ENCODE assay signal across 10 cellular contexts in the genomic region with DNA sequence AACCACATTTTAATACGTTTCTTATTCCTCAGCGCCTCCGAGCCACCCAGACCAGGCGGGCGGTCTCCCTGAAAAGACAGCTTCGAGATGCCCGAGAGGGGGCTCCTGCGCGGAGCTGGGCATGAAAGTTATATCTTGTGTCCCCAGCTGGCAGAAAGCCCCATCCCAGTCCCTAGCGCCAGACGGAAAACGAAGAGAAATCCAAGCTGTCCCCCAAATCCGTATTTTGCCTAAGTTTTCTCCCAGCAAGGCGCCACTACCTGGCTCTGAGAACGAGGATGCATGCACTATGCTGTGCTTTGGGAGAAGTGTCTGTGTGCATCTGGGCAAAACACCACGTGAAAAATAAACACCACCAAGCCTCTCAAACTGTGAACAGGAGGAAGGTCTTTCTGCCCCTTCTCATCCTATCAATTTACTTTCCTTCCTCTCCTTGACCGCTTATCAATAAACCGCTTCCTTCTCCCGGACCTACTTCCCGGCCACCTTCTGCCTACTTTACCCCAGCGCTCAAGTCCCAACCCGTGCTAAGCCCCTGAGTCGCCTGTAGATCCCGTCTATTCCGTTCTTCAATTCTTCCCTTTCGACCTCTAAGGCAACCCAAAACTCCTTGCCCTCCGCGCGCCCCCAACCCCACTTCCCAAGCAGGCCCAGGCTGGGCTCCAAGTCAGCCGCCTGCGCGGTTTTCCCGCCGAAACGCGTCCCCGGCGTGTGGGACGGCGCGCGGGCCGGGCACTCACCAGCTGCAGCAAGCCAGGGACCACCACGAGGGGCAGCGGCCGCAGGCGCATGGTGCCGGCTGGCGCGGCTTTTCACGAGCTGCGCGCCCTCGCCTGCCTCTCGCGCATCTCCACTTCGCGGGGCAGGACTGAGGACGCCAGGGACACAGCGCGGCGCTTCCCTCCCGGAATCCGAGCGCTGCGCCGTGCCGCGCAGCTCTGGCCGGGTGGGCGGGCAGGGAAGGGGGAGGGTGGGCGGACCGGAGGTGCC. TPM values are rescaled to one million over a fixed set of nuclear protein-coding genes. Genes with fewer than 3 reads are reported as not detected.
DNase-seq lines count a peak whose midpoint lies in the region; ATAC-seq and TF ChIP-seq lines count a peak whose summit lies in the region.
"Had no signal": no experiment of that assay in that cellular context is flagged by ENCODE, and none has a peak within 500 bp of the region (broad histone marks: within the 10 kb centered on the region; RNA-seq: fewer than 3 reads in every experiment).

A gene (minus strand): TSS at position 940 of the 990 bp plus-strand sequence. CDS start 149 bp downstream, at position 791.

- no peak for TF ChIP-seq CTCF in endodermal cell (conservative IDR thresholded peaks at IDR 0.05)
- TF ChIP-seq CTCF in vagina (IDR thresholded peaks at IDR 0.05), result no peak

- H3K4me3 ChIP-seq in endodermal cell (ENCODE audit: low read length) (peak within 1 kb of the TSS; percentile 87), muscle layer of colon (ENCODE audit: low read depth in 1 of 2, low read length in 2 of 2) (peak within 1 kb of the TSS; percentile 1 to 27), vagina (peak within 1 kb of the TSS; percentile 10 to 32)

- H3K9me3 ChIP-seq in endodermal cell (ENCODE audit: control insufficient read depth, low read length), result no peaks in the 10 kb centered on the region
- H3K9me3 ChIP-seq in muscle layer of colon (ENCODE audit: low read length), result no peaks in the 10 kb centered on the region
- no peaks in the 10 kb centered on the region for H3K9me3 ChIP-seq in vagina

- H3K27me3 Mint-ChIP-seq in activated CD4-positive, alpha-beta T cell treated with anti-CD3 and anti-CD28 coated beads, Interleukin-2, amount 10 ng/mL, durations not matched to agents 24 days and 14 days, result peaks cover 44% of the 10 kb centered on the region
- H3K27me3 Mint-ChIP-seq in activated CD4-positive, alpha-beta T cell treated with anti-CD3 and anti-CD28 coated beads, Interleukin-2, amount 10 ng/mL, durations not matched to agents 7 days and 5 days, result peaks cover 49% of the 10 kb centered on the region
- H3K27me3 Mint-ChIP-seq in endodermal cell (ENCODE audit: insufficient read depth), result peaks cover 64% of the 10 kb centered on the region

- no peak within 1 kb of the TSS for H3K4me3 Mint-ChIP-seq in activated CD4-positive, alpha-beta T cell treated with anti-CD3 and anti-CD28 coated beads, Interleukin-2, amount 10 ng/mL, durations not matched to agents 24 days and 14 days
- H3K4me3 Mint-ChIP-seq in activated CD4-positive, alpha-beta T cell treated with anti-CD3 and anti-CD28 coated beads, Interleukin-2, amount 10 ng/mL, durations not matched to agents 7 days and 5 days, result no peak within 1 kb of the TSS
- H3K4me3 Mint-ChIP-seq in endodermal cell, result peak within 1 kb of the TSS; percentile 67

- no peak for TF ChIP-seq POLR2A in vagina (IDR thresholded peaks at IDR 0.05)

- no peaks in the 10 kb centered on the region for H3K4me1 Mint-ChIP-seq in activated CD4-positive, alpha-beta T cell treated with anti-CD3 and anti-CD28 coated beads, Interleukin-2, amount 10 ng/mL, durations not matched to agents 24 days and 14 days
- H3K4me1 Mint-ChIP-seq in activated CD4-positive, alpha-beta T cell treated with anti-CD3 and anti-CD28 coated beads, Interleukin-2, amount 10 ng/mL, durations not matched to agents 7 days and 5 days, result no peaks in the 10 kb centered on the region
- peaks cover 27% of the 10 kb centered on the region for H3K4me1 Mint-ChIP-seq in endodermal cell

- POLR2A ChIA-PET in activated CD4-positive, alpha-beta T cell treated with anti-CD3 and anti-CD28 coated beads, Interleukin-2, amount 10 ng/mL, durations not matched to agents 7 days and 5 days (lab: Charles Lee), result no interaction called here

- H3K27ac ChIP-seq in endodermal cell (ENCODE audit: low read depth, low read length), result no peak within 1 kb of the TSS
- H3K27ac ChIP-seq in muscle layer of colon (ENCODE audit: low read depth, low read length), result no peak within 1 kb of the TSS
- H3K27ac ChIP-seq in vagina, result no peak within 1 kb of the TSS

- WGBS in endodermal cell (ENCODE audit: insufficient coverage in 1 of 2, insufficient read length in 1 of 2), 2 experiments, result 0 to 3% methylated on average over 9 to 72 of the region's 73 CpGs

- H3K4me1 ChIP-seq in endodermal cell (ENCODE audit: control insufficient read depth, insufficient read depth, low read length) (peaks cover 5% of the 10 kb centered on the region), muscle layer of colon (ENCODE audit: insufficient read depth, low read length) (peaks cover 16% of the 10 kb centered on the region), vagina (peaks cover 10% of the 10 kb centered on the region)

- peak within 1 kb of the TSS; percentile 59 for H3K27ac Mint-ChIP-seq in activated CD4-positive, alpha-beta T cell treated with anti-CD3 and anti-CD28 coated beads, Interleukin-2, amount 10 ng/mL, durations not matched to agents 24 days and 14 days
- no peak within 1 kb of the TSS for H3K27ac Mint-ChIP-seq in activated CD4-positive, alpha-beta T cell treated with anti-CD3 and anti-CD28 coated beads, Interleukin-2, amount 10 ng/mL, durations not matched to agents 7 days and 5 days
- peak within 1 kb of the TSS; percentile 67 for H3K27ac Mint-ChIP-seq in endodermal cell
- H3K27ac Mint-ChIP-seq: naive thymus-derived CD8-positive, alpha-beta T cell had no signal

- no peaks in the 10 kb centered on the region for H3K36me3 Mint-ChIP-seq in activated CD4-positive, alpha-beta T cell treated with anti-CD3 and anti-CD28 coated beads, Interleukin-2, amount 10 ng/mL, durations not matched to agents 24 days and 14 days (ENCODE audit: low read depth)
- H3K36me3 Mint-ChIP-seq in activated CD4-positive, alpha-beta T cell treated with anti-CD3 and anti-CD28 coated beads, Interleukin-2, amount 10 ng/mL, durations not matched to agents 7 days and 5 days (ENCODE audit: low read depth), result peaks cover 2% of the 10 kb centered on the region
- no peaks in the 10 kb centered on the region for H3K36me3 Mint-ChIP-seq in endodermal cell (ENCODE audit: low read depth)
- H3K36me3 Mint-ChIP-seq: naive thymus-derived CD8-positive, alpha-beta T cell had no signal

- peak within 1 kb of the TSS; percentile 26 for H3K9ac ChIP-seq in endodermal cell (ENCODE audit: extremely low read depth, low read length, poor library complexity, severe bottlenecking)
- H3K9ac ChIP-seq in muscle layer of colon (ENCODE audit: low read length), result no peak within 1 kb of the TSS

- H3K36me3 ChIP-seq in endodermal cell (ENCODE audit: control insufficient read depth, insufficient read depth, low read length) (no peaks in the 10 kb centered on the region), muscle layer of colon (ENCODE audit: insufficient read depth, low read length) (no peaks in the 10 kb centered on the region), vagina (no peaks in the 10 kb centered on the region)

- H3K27me3 ChIP-seq in endodermal cell (ENCODE audit: control insufficient read depth, insufficient read depth, low read length, poor library complexity, severe bottlenecking) (peaks cover 64% of the 10 kb centered on the region), muscle layer of colon (ENCODE audit: control insufficient read depth in 1 of 2, insufficient read depth in 2 of 2, low read length in 2 of 2) (peaks cover 27 to 41% of the 10 kb centered on the region in 2 donors), vagina (no peaks in the 10 kb centered on the region)

- CTCF ChIA-PET in activated CD4-positive, alpha-beta T cell treated with anti-CD3 and anti-CD28 coated beads, Interleukin-2, amount 10 ng/mL, durations not matched to agents 7 days and 5 days (lab: Charles Lee), result no interaction called here

- H3K9me3 Mint-ChIP-seq in activated CD4-positive, alpha-beta T cell treated with anti-CD3 and anti-CD28 coated beads, Interleukin-2, amount 10 ng/mL, durations not matched to agents 24 days and 14 days, result no peaks in the 10 kb centered on the region
- no peaks in the 10 kb centered on the region for H3K9me3 Mint-ChIP-seq in activated CD4-positive, alpha-beta T cell treated with anti-CD3 and anti-CD28 coated beads, Interleukin-2, amount 10 ng/mL, durations not matched to agents 7 days and 5 days
- H3K9me3 Mint-ChIP-seq in endodermal cell, result no peaks in the 10 kb centered on the region

- no peak for DNase-seq in activated CD4-positive, alpha-beta T cell treated with anti-CD3 and anti-CD28 coated beads, Interleukin-2, amount 10 ng/mL, durations not matched to agents 24 days and 14 days
- DNase-seq in activated CD4-positive, alpha-beta T cell treated with anti-CD3 and anti-CD28 coated beads, Interleukin-2, amount 10 ng/mL, durations not matched to agents 7 days and 5 days, result no peak
- DNase-seq in endodermal cell (peak; percentile 84), vagina (ENCODE audit: extremely low spot score in 2 of 2) (no peak), Kasumi-1 (lab: John Stamatoyannopoulos, UW) (no peak)
- no peak for DNase-seq in stimulated activated CD4-positive, alpha-beta T cell treated with anti-CD3 and anti-CD28 coated beads, Interleukin-4, amount 100 ng/mL, for 4 hours
- DNase-seq: naive thymus-derived CD8-positive, alpha-beta T cell; T-helper 9 cell had no signal

- ATAC-seq in HG03196 (IDR thresholded peaks at IDR 0.05; ENCODE audit: unreplicated experiment), result no peak
- ATAC-seq: naive thymus-derived CD8-positive, alpha-beta T cell had no signal

- intact Hi-C loops in activated CD4-positive, alpha-beta T cell treated with anti-CD3 and anti-CD28 coated beads, Interleukin-2, amount 10 ng/mL, durations not matched to agents 24 days and 14 days (cut with micrococcal nuclease), result no loop called here
- intact Hi-C loops in vagina (cut with DNase I), result no loop called here

RNA-seq across cellular contexts. Expression of the gene that starts here (rescaled TPM):
- total RNA-seq in activated CD4-positive, alpha-beta T cell treated with anti-CD3 and anti-CD28 coated beads, Interleukin-2, amount 10 ng/mL, durations not matched to agents 24 days and 14 days, result not detected in 2 replicates
- total RNA-seq in activated CD4-positive, alpha-beta T cell treated with anti-CD3 and anti-CD28 coated beads, Interleukin-2, amount 10 ng/mL, durations not matched to agents 7 days and 5 days, result not detected
- total RNA-seq in endodermal cell (1 to 10 TPM; 3.7 to 4.8 TPM), vagina (not detected)
- 2.0 TPM for polyA plus RNA-seq in endodermal cell (2013, experiment 1 of 2)
- 1.7 TPM for polyA plus RNA-seq in endodermal cell (2013, experiment 2 of 2)
- total RNA-seq: naive thymus-derived CD8-positive, alpha-beta T cell had no signal
- polyA plus RNA-seq: naive thymus-derived CD8-positive, alpha-beta T cell had no signal

Comparison
In these comparisons a context has a peak if more than half of its experiments do, and no peak if none do; other contexts are left out.
1. H3K4me3 ChIP-seq: peak in every context shown above with its lines; median percentile 87 in endodermal cell; 21 in vagina; 14 in muscle layer of colon.